In the genomic region with DNA sequence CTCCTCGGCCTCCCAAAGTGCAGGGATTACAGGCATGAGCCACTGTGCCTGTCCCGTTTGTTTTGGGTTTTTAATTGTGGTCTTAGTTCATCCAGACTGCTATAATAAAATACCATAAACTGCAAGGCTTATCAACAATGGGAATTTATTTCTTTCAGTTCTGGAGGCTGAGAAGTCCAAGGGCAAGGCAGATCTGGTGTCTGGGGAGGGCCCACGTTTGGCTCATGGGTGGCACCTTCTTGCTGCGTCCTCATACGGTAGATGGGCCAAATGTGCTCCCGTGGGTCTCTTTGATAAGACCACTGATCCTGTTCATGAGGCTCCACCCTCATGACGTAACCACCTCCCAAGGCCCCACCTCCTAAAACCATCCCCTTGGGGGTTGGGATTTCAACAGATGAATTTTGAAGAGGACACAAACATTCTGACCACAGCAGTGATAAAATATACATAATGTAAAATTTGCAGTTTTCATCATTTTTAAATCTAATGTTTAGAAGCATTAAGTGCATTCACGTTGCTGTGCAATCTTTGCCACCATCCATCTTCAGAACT, we compare ENCODE assay signal across 23 cellular contexts.
"Had no signal": no experiment of that assay in that cellular context is flagged by ENCODE, and none has a peak within 500 bp of the region (broad histone marks: within the 10 kb centered on the region; RNA-seq: fewer than 3 reads in every experiment).

No MANE protein-coding gene starts in this region.

- H3K27ac ChIP-seq: KMS-11, Peyer's patch, RWPE1 had no signal

- H3K9ac ChIP-seq: KMS-11 had no signal

- DNase-seq: activated CD4-positive, alpha-beta T cell treated with anti-CD3 and anti-CD28 coated beads for 48 hours; activated CD4-positive, alpha-beta T cell treated with anti-CD3 and anti-CD28 coated beads, Interleukin-2, amount 50 U/mL, for 4 hours; activated CD4-positive, CD25-positive, alpha-beta regulatory T cell treated with anti-CD3 and anti-CD28 coated beads, Interleukin-2, amount 50 U/mL, for 72 hours; activated CD8-positive, alpha-beta T cell treated with anti-CD3 and anti-CD28 coated beads, Interleukin-2, amount 10 ng/mL, durations not matched to agents 7 days and 5 days; activated gamma-delta T cell; activated naive CD4-positive, alpha-beta T cell treated with anti-CD3 and anti-CD28 coated beads for 36 hours; activated T-cell treated with anti-CD3 and anti-CD28 coated beads, Interleukin-2, amount 50 U/mL, for 4 hours; amygdala; NCI-H1105 treated with DMSO at 0.1 percent for 48 hours; NCI-H1436 treated with DMSO at 0.1 percent for 48 hours; NCI-H187 treated with DMSO at 0.1 percent for 48 hours; NCI-H2081 treated with DMSO at 0.1 percent for 48 hours; NCI-H446 treated with DMSO at 0.1 percent for 48 hours; NCI-H524 treated with DMSO at 0.1 percent for 48 hours; NCI-H748 treated with DMSO at 0.1 percent for 48 hours; OCI-M1; Peyer's patch; Right ventricle myocardium superior; T-helper 9 cell had no signal

- H3K27me3 ChIP-seq: Peyer's patch had no signal

- H3K9me3 ChIP-seq: Peyer's patch had no signal

- ATAC-seq: activated CD8-positive, alpha-beta T cell treated with anti-CD3 and anti-CD28 coated beads, Interleukin-2, amount 10 ng/mL, durations not matched to agents 7 days and 5 days; activated T-cell treated with anti-CD3 and anti-CD28 coated beads, Interleukin-2, amount 50 U/mL, for 4 hours; WTC11 had no signal

- H3K36me3 ChIP-seq: Peyer's patch had no signal

- FAIRE-seq: astrocyte had no signal

- H3K4me3 ChIP-seq: Peyer's patch had no signal
